In genomic region chr7:92634924-92635519, GRCh38 we compare ENCODE assay signal across 8 cellular contexts. TPM values are rescaled to one million over a fixed set of nuclear protein-coding genes. Genes with fewer than 3 reads are reported as not detected.
A peak's percentile ranks its signal among the peaks of the same experiment; 100 is the strongest.
DNase-seq lines count a peak whose midpoint lies in the region; ATAC-seq and TF ChIP-seq lines count a peak whose summit lies in the region.

No MANE protein-coding gene starts in this region.

- peak overlapping the region; percentile 77 for H3K27ac Mint-ChIP-seq in activated naive CD4-positive, alpha-beta T cell treated with anti-CD3 and anti-CD28 coated beads, Interleukin-2, amount 10 ng/mL, durations not matched to agents 7 days and 5 days
- H3K27ac Mint-ChIP-seq in activated B cell treated with CpG ODN at 0.5 μM for 24 hours: peak overlapping the region; percentile 79
- peak overlapping the region; percentile 92 for H3K27ac Mint-ChIP-seq in stimulated activated effector memory CD8-positive, alpha-beta T cell treated with anti-CD3 and anti-CD28 coated beads, Interleukin-12 subunit alpha, Interleukin-12 subunit beta, amount 100 ng/mL, for 72 hours

- POLR2A ChIA-PET in activated B cell treated with CpG ODN at 0.5 μM for 24 hours (lab: Charles Lee): interaction anchor here (0.8 to 1.9 kb wide), 4 partner anchors 14 to 389 kb away, joined by 3 to 10 read pairs (median 6); partner anchors contain the start of genes ANKIB1 and KRIT1

- H3K9me3 Mint-ChIP-seq in activated naive CD4-positive, alpha-beta T cell treated with anti-CD3 and anti-CD28 coated beads, Interleukin-2, amount 10 ng/mL, durations not matched to agents 7 days and 5 days: peaks cover 4% of the 10 kb centered on the region
- H3K9me3 Mint-ChIP-seq in activated B cell treated with CpG ODN at 0.5 μM for 24 hours: no peaks in the 10 kb centered on the region
- H3K9me3 Mint-ChIP-seq in stimulated activated effector memory CD8-positive, alpha-beta T cell treated with anti-CD3 and anti-CD28 coated beads, Interleukin-12 subunit alpha, Interleukin-12 subunit beta, amount 100 ng/mL, for 72 hours: peaks cover 3% of the 10 kb centered on the region

- intact Hi-C loops in activated B cell treated with CpG ODN at 0.5 μM for 24 hours (cut with micrococcal nuclease) (loop anchor here (2.0 to 5.0 kb wide), 3 partner anchors 37 to 512 kb away; partner anchors contain the start of gene SAMD9L), Right ventricle myocardium superior (cut with DNase I) (no loop called here)

- peak; percentile 28 for ATAC-seq in HG03460 (IDR thresholded peaks at IDR 0.05; ENCODE audit: unreplicated experiment)
- ATAC-seq in activated B cell treated with CpG ODN at 0.5 μM for 24 hours (ENCODE audit: low read depth): peak; percentile 70
- peak; percentile 35 for ATAC-seq in Right ventricle myocardium superior (ENCODE audit: poor library complexity)
- peak; percentile 52 for ATAC-seq in stimulated activated effector memory CD8-positive, alpha-beta T cell treated with anti-CD3 and anti-CD28 coated beads, Interleukin-12 subunit alpha, Interleukin-12 subunit beta, amount 100 ng/mL, for 72 hours
- ATAC-seq in HG03439 (IDR thresholded peaks at IDR 0.05; ENCODE audit: unreplicated experiment): no peak

- DNase-seq in activated naive CD4-positive, alpha-beta T cell treated with anti-CD3 and anti-CD28 coated beads, Interleukin-2, amount 10 ng/mL, durations not matched to agents 7 days and 5 days: no peak
- DNase-seq in activated naive CD4-positive, alpha-beta T cell treated with Interleukin-2 at 50 U/mL for 16 hours: no peak
- DNase-seq in activated B cell treated with CpG ODN at 0.5 μM for 24 hours (no peak), Right ventricle myocardium superior (no peak), DMS153 (lab: John Stamatoyannopoulos, UW) (no peak)
- no peak for DNase-seq in stimulated activated effector memory CD8-positive, alpha-beta T cell treated with anti-CD3 and anti-CD28 coated beads, Interleukin-12 subunit alpha, Interleukin-12 subunit beta, amount 100 ng/mL, for 72 hours (ENCODE audit: low spot score in 2 of 2)

- H3K4me3 Mint-ChIP-seq in activated naive CD4-positive, alpha-beta T cell treated with anti-CD3 and anti-CD28 coated beads, Interleukin-2, amount 10 ng/mL, durations not matched to agents 7 days and 5 days: no peak overlapping the region
- H3K4me3 Mint-ChIP-seq in activated B cell treated with CpG ODN at 0.5 μM for 24 hours: peak overlapping the region; percentile 61
- H3K4me3 Mint-ChIP-seq in stimulated activated effector memory CD8-positive, alpha-beta T cell treated with anti-CD3 and anti-CD28 coated beads, Interleukin-12 subunit alpha, Interleukin-12 subunit beta, amount 100 ng/mL, for 72 hours: peak overlapping the region; percentile 55

- peaks cover 73% of the 10 kb centered on the region for H3K4me1 Mint-ChIP-seq in activated naive CD4-positive, alpha-beta T cell treated with anti-CD3 and anti-CD28 coated beads, Interleukin-2, amount 10 ng/mL, durations not matched to agents 7 days and 5 days
- peaks cover 56% of the 10 kb centered on the region for H3K4me1 Mint-ChIP-seq in activated B cell treated with CpG ODN at 0.5 μM for 24 hours
- H3K4me1 Mint-ChIP-seq in stimulated activated effector memory CD8-positive, alpha-beta T cell treated with anti-CD3 and anti-CD28 coated beads, Interleukin-12 subunit alpha, Interleukin-12 subunit beta, amount 100 ng/mL, for 72 hours: peaks cover 74% of the 10 kb centered on the region

- peaks cover 29% of the 10 kb centered on the region for H3K36me3 Mint-ChIP-seq in activated naive CD4-positive, alpha-beta T cell treated with anti-CD3 and anti-CD28 coated beads, Interleukin-2, amount 10 ng/mL, durations not matched to agents 7 days and 5 days
- H3K36me3 Mint-ChIP-seq in activated B cell treated with CpG ODN at 0.5 μM for 24 hours (ENCODE audit: low read depth): no peaks in the 10 kb centered on the region
- H3K36me3 Mint-ChIP-seq in stimulated activated effector memory CD8-positive, alpha-beta T cell treated with anti-CD3 and anti-CD28 coated beads, Interleukin-12 subunit alpha, Interleukin-12 subunit beta, amount 100 ng/mL, for 72 hours: peaks cover 92% of the 10 kb centered on the region

- no peaks in the 10 kb centered on the region for H3K27me3 Mint-ChIP-seq in activated naive CD4-positive, alpha-beta T cell treated with anti-CD3 and anti-CD28 coated beads, Interleukin-2, amount 10 ng/mL, durations not matched to agents 7 days and 5 days
- no peaks in the 10 kb centered on the region for H3K27me3 Mint-ChIP-seq in activated B cell treated with CpG ODN at 0.5 μM for 24 hours

- CTCF ChIA-PET in activated naive CD4-positive, alpha-beta T cell treated with anti-CD3 and anti-CD28 coated beads, Interleukin-2, amount 10 ng/mL, durations not matched to agents 7 days and 5 days (lab: Charles Lee): interaction anchor here (2.5 kb wide), 1 partner anchor 14 kb away, joined by 8 read pairs; no protein-coding TSS in a partner anchor
- CTCF ChIA-PET in activated B cell treated with CpG ODN at 0.5 μM for 24 hours (lab: Charles Lee): interaction anchor here (1.0 to 1.6 kb wide), 2 partner anchors 13 to 198 kb away, joined by 3 to 10 read pairs; no protein-coding TSS in a partner anchor

- TF ChIP-seq CTCF in activated B cell treated with CpG ODN at 0.5 μM for 24 hours (IDR thresholded peaks at IDR 0.05): no peak

RNA-seq across cellular contexts. Expression of gene FAM133B, which starts 44.8 kb away (rescaled TPM):
- total RNA-seq in activated B cell treated with CpG ODN at 0.5 μM for 24 hours: 41.9 and 48.2 TPM in 2 replicates
- 13.6 TPM for total RNA-seq in Right ventricle myocardium superior
